8 cellular contexts compared by ENCODE assay signal in genomic region chr19:45467115-45467455, GRCh38. TPM values are rescaled to one million over a fixed set of nuclear protein-coding genes. Genes with fewer than 3 reads are reported as not detected.
DNase-seq lines count a peak whose midpoint lies in the region; ATAC-seq and TF ChIP-seq lines count a peak whose summit lies in the region.

No MANE protein-coding gene starts in this region.

- H3K36me3 Mint-ChIP-seq in CD8-positive, alpha-beta T cell, result peaks cover 17% of the 10 kb centered on the region

- 6% methylated on average over 11 of the region's 11 CpGs for WGBS in ectodermal cell, 2 experiments

- POLR2A ChIA-PET in CD8-positive, alpha-beta T cell (lab: Charles Lee), result interaction anchor here (1.0 to 3.6 kb wide), 7 partner anchors 10 to 287 kb away, joined by 3 to 51 read pairs (median 4); no protein-coding TSS in a partner anchor

- no peaks in the 10 kb centered on the region for H3K36me3 ChIP-seq in CD8-positive, alpha-beta T cell (ENCODE audit: insufficient read depth, low read length)
- no peaks in the 10 kb centered on the region for H3K36me3 ChIP-seq in ectodermal cell (ENCODE audit: control insufficient read depth, insufficient read depth, low read length)
- no peaks in the 10 kb centered on the region for H3K36me3 ChIP-seq in neuron (ENCODE audit: insufficient read depth, low read length)

- peaks cover 13% of the 10 kb centered on the region for H3K4me1 Mint-ChIP-seq in CD8-positive, alpha-beta T cell (ENCODE audit: low read depth)

- in situ Hi-C loops in ACHN (cut with HindIII; ENCODE audit: low pct_ligation_motif_present, low pct_unique_long_range_greater_than_20kb, low sequenced_read_pairs), result no loop called here

- CTCF ChIA-PET in CD8-positive, alpha-beta T cell (lab: Charles Lee), result interaction anchor here (0.6 to 4.8 kb wide), 10 partner anchors 10 to 1208 kb away, joined by 3 to 53 read pairs (median 4); no protein-coding TSS in a partner anchor

- no peak for ATAC-seq in CD8-positive, alpha-beta T cell
- no peak for ATAC-seq in HG03095 (IDR thresholded peaks at IDR 0.05; ENCODE audit: unreplicated experiment)
- no peak for ATAC-seq in GM19395 (IDR thresholded peaks at IDR 0.05; ENCODE audit: unreplicated experiment)

- intact Hi-C loops in CD8-positive, alpha-beta T cell (cut with DNase I, micrococcal nuclease), result loop anchor here (1.0 kb wide), 4 partner anchors 16 to 28 kb away; no protein-coding TSS in a partner anchor

- H3K27me3 ChIP-seq in CD8-positive, alpha-beta T cell (ENCODE audit: insufficient read depth, low read length), result no peaks in the 10 kb centered on the region
- H3K27me3 ChIP-seq in ectodermal cell (ENCODE audit: control insufficient read depth, insufficient read depth, low read length, poor library complexity, severe bottlenecking) (peaks cover 49% of the 10 kb centered on the region), neuron (ENCODE audit: insufficient read depth, low read length) (no peaks in the 10 kb centered on the region)

- peak overlapping the region; percentile 100 for H3K27ac ChIP-seq in CD8-positive, alpha-beta T cell (ENCODE audit: low read depth, low read length)
- H3K27ac ChIP-seq in ectodermal cell (ENCODE audit: insufficient read depth, low read depth, low read length, poor library complexity, severe bottlenecking), result no peak overlapping the region

- no peaks in the 10 kb centered on the region for H3K9me3 Mint-ChIP-seq in CD8-positive, alpha-beta T cell

- peaks cover 16% of the 10 kb centered on the region for H3K4me1 ChIP-seq in CD8-positive, alpha-beta T cell (ENCODE audit: insufficient read depth, low read length)
- H3K4me1 ChIP-seq in ectodermal cell (ENCODE audit: control insufficient read depth, insufficient read depth, low read length) (peaks cover 5% of the 10 kb centered on the region), neuron (ENCODE audit: insufficient read depth, low read length) (peaks cover 22% of the 10 kb centered on the region)

- peaks cover 6% of the 10 kb centered on the region for H3K27me3 Mint-ChIP-seq in CD8-positive, alpha-beta T cell (ENCODE audit: low read depth)

- no peak for TF ChIP-seq CTCF in CD8-positive, alpha-beta T cell (IDR thresholded peaks at IDR 0.05)
- TF ChIP-seq CTCF in NB4 (IDR thresholded peaks at IDR 0.05; ENCODE audit: low read depth, low read length), result no peak

- H3K27ac Mint-ChIP-seq in CD8-positive, alpha-beta T cell, result peak overlapping the region; percentile 98

- no peak for DNase-seq in CD8-positive, alpha-beta T cell
- DNase-seq in NB4 (ENCODE audit: low read depth), result no peak
- DNase-seq in ACHN, result no peak
- DNase-seq in DMS 273 (lab: John Stamatoyannopoulos, UW; ENCODE audit: unreplicated experiment), result no peak

- H3K9me3 ChIP-seq in CD8-positive, alpha-beta T cell (ENCODE audit: low read length), result no peaks in the 10 kb centered on the region
- no peaks in the 10 kb centered on the region for H3K9me3 ChIP-seq in ectodermal cell (ENCODE audit: control insufficient read depth, low read length)
- no peaks in the 10 kb centered on the region for H3K9me3 ChIP-seq in neuron (ENCODE audit: low read length)

- TF ChIP-seq POLR2A in NB4 (IDR thresholded peaks at IDR 0.05; ENCODE audit: extremely low read depth, insufficient read length), result no peak

- peak overlapping the region; percentile 93 for H3K4me3 Mint-ChIP-seq in CD8-positive, alpha-beta T cell

- peak overlapping the region; percentile 98 for H3K4me3 ChIP-seq in CD8-positive, alpha-beta T cell (ENCODE audit: low read depth, low read length)
- H3K4me3 ChIP-seq in NB4 (ENCODE audit: low read depth, low read length) (peak overlapping the region; percentile 28), ectodermal cell (ENCODE audit: insufficient read depth, low read depth, low read length) (peak overlapping the region; percentile 55), neuron (ENCODE audit: low read length) (peak overlapping the region; percentile 72)

- peak overlapping the region; percentile 73 for H2AFZ ChIP-seq in neuron (ENCODE audit: low read depth, low read length)

RNA-seq across cellular contexts. Expression of gene FOSB, which starts 0.7 kb away (rescaled TPM):
- total RNA-seq in CD8-positive, alpha-beta T cell, result 100 to 1,000 TPM; 625 to 631 TPM
- 5.4 TPM for polyA plus RNA-seq in ectodermal cell (2013, experiment 1 of 4)
- 4.4 TPM for polyA plus RNA-seq in ectodermal cell (2013, experiment 2 of 4)
- polyA plus RNA-seq in ectodermal cell (2013, experiment 3 of 4), result 2.6 TPM
- 3.3 TPM for polyA plus RNA-seq in ectodermal cell (2013, experiment 4 of 4)

RNA-seq across cellular contexts. Expression of gene RTN2, which starts 29.8 kb away (rescaled TPM):
- total RNA-seq in CD8-positive, alpha-beta T cell, result 1 to 10 TPM in 1 of 2 experiments, under 1 TPM in 1; 0.64 to 1.3 TPM
- polyA plus RNA-seq in ectodermal cell (2013, experiment 1 of 4), result 20.9 TPM
- 23.0 TPM for polyA plus RNA-seq in ectodermal cell (2013, experiment 2 of 4)
- polyA plus RNA-seq in ectodermal cell (2013, experiment 3 of 4), result 18.8 TPM
- 22.9 TPM for polyA plus RNA-seq in ectodermal cell (2013, experiment 4 of 4)

RNA-seq across cellular contexts. Expression of gene PPM1N, which starts 31.2 kb away (rescaled TPM):
- 1 to 10 TPM; 5.6 to 8.0 TPM for total RNA-seq in CD8-positive, alpha-beta T cell
- 3.1 TPM for polyA plus RNA-seq in ectodermal cell (2013, experiment 1 of 4)
- polyA plus RNA-seq in ectodermal cell (2013, experiment 2 of 4), result 5.4 TPM
- polyA plus RNA-seq in ectodermal cell (2013, experiment 3 of 4), result 4.1 TPM
- polyA plus RNA-seq in ectodermal cell (2013, experiment 4 of 4), result 4.9 TPM

RNA-seq across cellular contexts. Expression of gene VASP, which starts 40.2 kb away (rescaled TPM):
- 10 to 100 TPM; 45.6 to 51.6 TPM for total RNA-seq in CD8-positive, alpha-beta T cell
- polyA plus RNA-seq in ectodermal cell (2013, experiment 1 of 4), result 62.1 TPM
- 66.3 TPM for polyA plus RNA-seq in ectodermal cell (2013, experiment 2 of 4)
- 43.8 TPM for polyA plus RNA-seq in ectodermal cell (2013, experiment 3 of 4)
- polyA plus RNA-seq in ectodermal cell (2013, experiment 4 of 4), result 47.9 TPM

RNA-seq across cellular contexts. Expression of gene ERCC1, which starts 43.4 kb away (rescaled TPM):
- total RNA-seq in CD8-positive, alpha-beta T cell, result 10 to 100 TPM; 28.7 to 31.5 TPM
- polyA plus RNA-seq in ectodermal cell (2013, experiment 1 of 4), result 100 TPM
- 96.3 TPM for polyA plus RNA-seq in ectodermal cell (2013, experiment 2 of 4)
- 66.1 TPM for polyA plus RNA-seq in ectodermal cell (2013, experiment 3 of 4)
- 76.0 TPM for polyA plus RNA-seq in ectodermal cell (2013, experiment 4 of 4)

Comparison
In these comparisons a context has a peak if more than half of its experiments do, and no peak if none do; other contexts are left out.
1. H3K4me3 ChIP-seq: peak in every context shown above with its lines; median percentile 98 in CD8-positive, alpha-beta T cell; 72 in neuron; 55 in ectodermal cell; 28 in NB4.